Comparison of ENCODE assay signal across 1 cellular context in the genomic region with DNA sequence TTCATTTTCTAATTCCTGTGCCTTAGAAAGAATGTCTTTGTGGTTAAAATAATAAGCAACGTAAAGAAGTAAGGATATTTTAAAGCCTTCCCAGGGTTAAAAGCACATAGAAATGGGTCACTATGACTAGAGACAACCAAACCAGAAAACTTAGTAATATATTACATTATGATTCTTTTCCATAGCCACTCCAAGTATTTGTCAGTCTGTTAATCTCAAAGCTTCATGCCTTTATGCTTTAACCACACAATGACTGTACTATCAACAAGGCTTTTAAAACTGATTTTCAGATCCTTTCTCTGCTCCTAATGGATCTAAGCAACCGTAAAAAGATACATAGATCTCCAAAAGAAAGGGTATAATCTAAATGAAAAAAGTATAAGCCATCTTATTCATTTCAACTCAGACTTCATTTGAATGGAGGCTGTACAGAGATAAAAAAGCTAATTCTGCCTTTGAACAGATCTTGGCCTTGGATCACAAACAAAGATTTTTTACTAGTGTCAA.
TF ChIP-seq lines count a peak whose summit lies in the region.

No MANE protein-coding gene starts in this region.

TF ChIP-seq in HepG2, 621 proteins besides CTCF, POLR2A, EP300 and RAD21 (continued from another document):
- TF ChIP-seq, protein P1, sequence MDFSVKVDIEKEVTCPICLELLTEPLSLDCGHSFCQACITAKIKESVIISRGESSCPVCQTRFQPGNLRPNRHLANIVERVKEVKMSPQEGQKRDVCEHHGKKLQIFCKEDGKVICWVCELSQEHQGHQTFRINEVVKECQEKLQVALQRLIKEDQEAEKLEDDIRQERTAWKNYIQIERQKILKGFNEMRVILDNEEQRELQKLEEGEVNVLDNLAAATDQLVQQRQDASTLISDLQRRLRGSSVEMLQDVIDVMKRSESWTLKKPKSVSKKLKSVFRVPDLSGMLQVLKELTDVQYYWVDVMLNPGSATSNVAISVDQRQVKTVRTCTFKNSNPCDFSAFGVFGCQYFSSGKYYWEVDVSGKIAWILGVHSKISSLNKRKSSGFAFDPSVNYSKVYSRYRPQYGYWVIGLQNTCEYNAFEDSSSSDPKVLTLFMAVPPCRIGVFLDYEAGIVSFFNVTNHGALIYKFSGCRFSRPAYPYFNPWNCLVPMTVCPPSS (IDR thresholded peaks at IDR 0.05): no peak
- no peak for TF ChIP-seq SMAD1 (CRISPR knock-in tag; IDR thresholded peaks at IDR 0.05; ENCODE audit: borderline replicate concordance, low read depth)
